ENCODE assay signal across 1 cellular context in the genomic region with DNA sequence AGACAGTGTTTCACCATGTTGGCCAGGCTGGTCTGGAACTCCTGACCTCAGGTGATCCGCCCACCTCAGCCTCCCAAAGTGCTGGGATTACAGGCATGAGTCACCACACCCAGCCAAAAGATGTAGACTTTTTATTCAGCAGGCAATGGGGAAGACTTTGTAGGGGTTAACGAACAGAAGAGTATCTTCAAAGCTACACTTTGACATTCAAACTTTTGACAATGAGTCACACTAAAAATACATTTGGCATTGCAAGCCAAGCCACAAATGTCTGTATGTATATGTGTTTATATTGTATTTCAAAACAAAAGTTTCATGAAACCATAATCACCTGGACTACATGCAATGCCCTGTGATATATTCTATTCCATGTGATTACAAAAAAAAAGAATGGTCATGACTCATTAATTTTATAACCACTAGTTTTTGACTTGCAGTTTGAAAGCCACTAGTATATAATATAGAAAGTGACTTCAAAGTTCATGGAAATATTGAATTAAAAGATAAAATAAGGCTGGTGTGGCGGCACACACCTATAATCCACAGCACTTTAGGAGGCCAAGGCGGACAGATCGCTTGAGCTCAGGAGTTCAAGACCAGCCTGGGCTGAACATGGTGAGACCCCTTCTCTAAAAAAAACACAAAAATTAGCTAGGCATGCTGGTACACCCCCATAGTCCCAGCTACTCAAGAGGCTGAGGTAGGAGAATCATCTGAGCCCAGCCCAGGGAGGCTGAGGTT.
TF ChIP-seq lines count a peak whose summit lies in the region.

No MANE protein-coding gene starts in this region.

TF ChIP-seq in HEK293, 187 proteins besides CTCF, POLR2A, EP300 and RAD21 (continued from another document and continues in another):
- TF ChIP-seq, protein P1, sequence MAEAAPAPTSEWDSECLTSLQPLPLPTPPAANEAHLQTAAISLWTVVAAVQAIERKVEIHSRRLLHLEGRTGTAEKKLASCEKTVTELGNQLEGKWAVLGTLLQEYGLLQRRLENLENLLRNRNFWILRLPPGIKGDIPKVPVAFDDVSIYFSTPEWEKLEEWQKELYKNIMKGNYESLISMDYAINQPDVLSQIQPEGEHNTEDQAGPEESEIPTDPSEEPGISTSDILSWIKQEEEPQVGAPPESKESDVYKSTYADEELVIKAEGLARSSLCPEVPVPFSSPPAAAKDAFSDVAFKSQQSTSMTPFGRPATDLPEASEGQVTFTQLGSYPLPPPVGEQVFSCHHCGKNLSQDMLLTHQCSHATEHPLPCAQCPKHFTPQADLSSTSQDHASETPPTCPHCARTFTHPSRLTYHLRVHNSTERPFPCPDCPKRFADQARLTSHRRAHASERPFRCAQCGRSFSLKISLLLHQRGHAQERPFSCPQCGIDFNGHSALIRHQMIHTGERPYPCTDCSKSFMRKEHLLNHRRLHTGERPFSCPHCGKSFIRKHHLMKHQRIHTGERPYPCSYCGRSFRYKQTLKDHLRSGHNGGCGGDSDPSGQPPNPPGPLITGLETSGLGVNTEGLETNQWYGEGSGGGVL (tag by site-specific recombination; IDR thresholded peaks at IDR 0.05): no peak
- TF ChIP-seq, protein P2, sequence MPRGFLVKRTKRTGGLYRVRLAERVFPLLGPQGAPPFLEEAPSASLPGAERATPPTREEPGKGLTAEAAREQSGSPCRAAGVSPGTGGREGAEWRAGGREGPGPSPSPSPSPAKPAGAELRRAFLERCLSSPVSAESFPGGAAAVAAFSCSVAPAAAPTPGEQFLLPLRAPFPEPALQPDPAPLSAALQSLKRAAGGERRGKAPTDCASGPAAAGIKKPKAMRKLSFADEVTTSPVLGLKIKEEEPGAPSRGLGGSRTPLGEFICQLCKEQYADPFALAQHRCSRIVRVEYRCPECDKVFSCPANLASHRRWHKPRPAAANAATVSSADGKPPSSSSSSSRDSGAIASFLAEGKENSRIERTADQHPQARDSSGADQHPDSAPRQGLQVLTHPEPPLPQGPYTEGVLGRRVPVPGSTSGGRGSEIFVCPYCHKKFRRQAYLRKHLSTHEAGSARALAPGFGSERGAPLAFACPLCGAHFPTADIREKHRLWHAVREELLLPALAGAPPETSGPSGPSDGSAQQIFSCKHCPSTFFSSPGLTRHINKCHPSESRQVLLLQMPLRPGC (tag by site-specific recombination; IDR thresholded peaks at IDR 0.05): no peak
- TF ChIP-seq ZNF792 (tag by site-specific recombination; IDR thresholded peaks at IDR 0.05): no peak
- TF ChIP-seq, protein P3, sequence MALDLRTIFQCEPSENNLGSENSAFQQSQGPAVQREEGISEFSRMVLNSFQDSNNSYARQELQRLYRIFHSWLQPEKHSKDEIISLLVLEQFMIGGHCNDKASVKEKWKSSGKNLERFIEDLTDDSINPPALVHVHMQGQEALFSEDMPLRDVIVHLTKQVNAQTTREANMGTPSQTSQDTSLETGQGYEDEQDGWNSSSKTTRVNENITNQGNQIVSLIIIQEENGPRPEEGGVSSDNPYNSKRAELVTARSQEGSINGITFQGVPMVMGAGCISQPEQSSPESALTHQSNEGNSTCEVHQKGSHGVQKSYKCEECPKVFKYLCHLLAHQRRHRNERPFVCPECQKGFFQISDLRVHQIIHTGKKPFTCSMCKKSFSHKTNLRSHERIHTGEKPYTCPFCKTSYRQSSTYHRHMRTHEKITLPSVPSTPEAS (tag by site-specific recombination; IDR thresholded peaks at IDR 0.05): no peak
- TF ChIP-seq, protein P4, sequence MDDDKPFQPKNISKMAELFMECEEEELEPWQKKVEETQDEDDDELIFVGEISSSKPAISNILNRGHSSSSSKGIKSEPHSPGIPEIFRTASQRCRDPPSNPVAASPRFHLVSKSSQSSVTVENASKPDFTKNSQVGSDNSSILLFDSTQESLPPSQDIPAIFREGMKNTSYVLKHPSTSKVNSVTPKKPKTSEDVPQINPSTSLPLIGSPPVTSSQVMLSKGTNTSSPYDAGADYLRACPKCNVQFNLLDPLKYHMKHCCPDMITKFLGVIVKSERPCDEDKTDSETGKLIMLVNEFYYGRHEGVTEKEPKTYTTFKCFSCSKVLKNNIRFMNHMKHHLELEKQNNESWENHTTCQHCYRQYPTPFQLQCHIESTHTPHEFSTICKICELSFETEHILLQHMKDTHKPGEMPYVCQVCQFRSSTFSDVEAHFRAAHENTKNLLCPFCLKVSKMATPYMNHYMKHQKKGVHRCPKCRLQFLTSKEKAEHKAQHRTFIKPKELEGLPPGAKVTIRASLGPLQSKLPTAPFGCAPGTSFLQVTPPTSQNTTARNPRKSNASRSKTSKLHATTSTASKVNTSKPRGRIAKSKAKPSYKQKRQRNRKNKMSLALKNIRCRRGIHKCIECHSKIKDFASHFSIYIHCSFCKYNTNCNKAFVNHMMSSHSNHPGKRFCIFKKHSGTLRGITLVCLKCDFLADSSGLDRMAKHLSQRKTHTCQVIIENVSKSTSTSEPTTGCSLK (tag by site-specific recombination; IDR thresholded peaks at IDR 0.05): no peak
- peak; percentile 82 for TF ChIP-seq SP7 (tag by site-specific recombination; IDR thresholded peaks at IDR 0.05)
- TF ChIP-seq ZNF366 (tag by site-specific recombination; conservative IDR thresholded peaks at IDR 0.05): 0 out of 2 replicates have a peak, but pooled peaks have one; percentile 25
- TF ChIP-seq ZNF530 (tag by site-specific recombination; IDR thresholded peaks at IDR 0.05; ENCODE audit: low read depth): no peak
- no peak for TF ChIP-seq ZNF133 (tag by site-specific recombination; IDR thresholded peaks at IDR 0.05)
- TF ChIP-seq ZNF311 (tag by site-specific recombination; IDR thresholded peaks at IDR 0.05; ENCODE audit: borderline replicate concordance): no peak
- TF ChIP-seq ZFHX2 (tag by site-specific recombination; conservative IDR thresholded peaks at IDR 0.05): peak; percentile 24; the same call in 1 of the 2 replicates
- TF ChIP-seq, protein P5, sequence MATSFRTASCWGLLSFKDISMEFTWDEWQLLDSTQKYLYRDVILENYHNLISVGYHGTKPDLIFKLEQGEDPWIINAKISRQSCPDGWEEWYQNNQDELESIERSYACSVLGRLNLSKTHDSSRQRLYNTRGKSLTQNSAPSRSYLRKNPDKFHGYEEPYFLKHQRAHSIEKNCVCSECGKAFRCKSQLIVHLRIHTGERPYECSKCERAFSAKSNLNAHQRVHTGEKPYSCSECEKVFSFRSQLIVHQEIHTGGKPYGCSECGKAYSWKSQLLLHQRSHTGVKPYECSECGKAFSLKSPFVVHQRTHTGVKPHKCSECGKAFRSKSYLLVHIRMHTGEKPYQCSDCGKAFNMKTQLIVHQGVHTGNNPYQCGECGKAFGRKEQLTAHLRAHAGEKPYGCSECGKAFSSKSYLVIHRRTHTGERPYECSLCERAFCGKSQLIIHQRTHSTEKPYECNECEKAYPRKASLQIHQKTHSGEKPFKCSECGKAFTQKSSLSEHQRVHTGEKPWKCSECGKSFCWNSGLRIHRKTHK (tag by site-specific recombination; IDR thresholded peaks at IDR 0.05): no peak
- TF ChIP-seq, protein P6, sequence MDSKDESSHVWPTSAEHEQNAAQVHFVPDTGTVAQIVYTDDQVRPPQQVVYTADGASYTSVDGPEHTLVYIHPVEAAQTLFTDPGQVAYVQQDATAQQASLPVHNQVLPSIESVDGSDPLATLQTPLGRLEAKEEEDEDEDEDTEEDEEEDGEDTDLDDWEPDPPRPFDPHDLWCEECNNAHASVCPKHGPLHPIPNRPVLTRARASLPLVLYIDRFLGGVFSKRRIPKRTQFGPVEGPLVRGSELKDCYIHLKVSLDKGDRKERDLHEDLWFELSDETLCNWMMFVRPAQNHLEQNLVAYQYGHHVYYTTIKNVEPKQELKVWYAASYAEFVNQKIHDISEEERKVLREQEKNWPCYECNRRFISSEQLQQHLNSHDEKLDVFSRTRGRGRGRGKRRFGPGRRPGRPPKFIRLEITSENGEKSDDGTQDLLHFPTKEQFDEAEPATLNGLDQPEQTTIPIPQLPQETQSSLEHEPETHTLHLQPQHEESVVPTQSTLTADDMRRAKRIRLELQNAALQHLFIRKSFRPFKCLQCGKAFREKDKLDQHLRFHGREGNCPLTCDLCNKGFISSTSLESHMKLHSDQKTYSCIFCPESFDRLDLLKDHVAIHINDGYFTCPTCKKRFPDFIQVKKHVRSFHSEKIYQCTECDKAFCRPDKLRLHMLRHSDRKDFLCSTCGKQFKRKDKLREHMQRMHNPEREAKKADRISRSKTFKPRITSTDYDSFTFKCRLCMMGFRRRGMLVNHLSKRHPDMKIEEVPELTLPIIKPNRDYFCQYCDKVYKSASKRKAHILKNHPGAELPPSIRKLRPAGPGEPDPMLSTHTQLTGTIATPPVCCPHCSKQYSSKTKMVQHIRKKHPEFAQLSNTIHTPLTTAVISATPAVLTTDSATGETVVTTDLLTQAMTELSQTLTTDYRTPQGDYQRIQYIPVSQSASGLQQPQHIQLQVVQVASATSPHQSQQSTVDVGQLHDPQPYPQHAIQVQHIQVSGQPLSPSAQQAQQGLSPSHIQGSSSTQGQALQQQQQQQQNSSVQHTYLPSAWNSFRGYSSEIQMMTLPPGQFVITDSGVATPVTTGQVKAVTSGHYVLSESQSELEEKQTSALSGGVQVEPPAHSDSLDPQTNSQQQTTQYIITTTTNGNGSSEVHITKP (tag by site-specific recombination; IDR thresholded peaks at IDR 0.05): peak; percentile 39; the same call in 1 of the 2 replicates
- TF ChIP-seq, protein P7, sequence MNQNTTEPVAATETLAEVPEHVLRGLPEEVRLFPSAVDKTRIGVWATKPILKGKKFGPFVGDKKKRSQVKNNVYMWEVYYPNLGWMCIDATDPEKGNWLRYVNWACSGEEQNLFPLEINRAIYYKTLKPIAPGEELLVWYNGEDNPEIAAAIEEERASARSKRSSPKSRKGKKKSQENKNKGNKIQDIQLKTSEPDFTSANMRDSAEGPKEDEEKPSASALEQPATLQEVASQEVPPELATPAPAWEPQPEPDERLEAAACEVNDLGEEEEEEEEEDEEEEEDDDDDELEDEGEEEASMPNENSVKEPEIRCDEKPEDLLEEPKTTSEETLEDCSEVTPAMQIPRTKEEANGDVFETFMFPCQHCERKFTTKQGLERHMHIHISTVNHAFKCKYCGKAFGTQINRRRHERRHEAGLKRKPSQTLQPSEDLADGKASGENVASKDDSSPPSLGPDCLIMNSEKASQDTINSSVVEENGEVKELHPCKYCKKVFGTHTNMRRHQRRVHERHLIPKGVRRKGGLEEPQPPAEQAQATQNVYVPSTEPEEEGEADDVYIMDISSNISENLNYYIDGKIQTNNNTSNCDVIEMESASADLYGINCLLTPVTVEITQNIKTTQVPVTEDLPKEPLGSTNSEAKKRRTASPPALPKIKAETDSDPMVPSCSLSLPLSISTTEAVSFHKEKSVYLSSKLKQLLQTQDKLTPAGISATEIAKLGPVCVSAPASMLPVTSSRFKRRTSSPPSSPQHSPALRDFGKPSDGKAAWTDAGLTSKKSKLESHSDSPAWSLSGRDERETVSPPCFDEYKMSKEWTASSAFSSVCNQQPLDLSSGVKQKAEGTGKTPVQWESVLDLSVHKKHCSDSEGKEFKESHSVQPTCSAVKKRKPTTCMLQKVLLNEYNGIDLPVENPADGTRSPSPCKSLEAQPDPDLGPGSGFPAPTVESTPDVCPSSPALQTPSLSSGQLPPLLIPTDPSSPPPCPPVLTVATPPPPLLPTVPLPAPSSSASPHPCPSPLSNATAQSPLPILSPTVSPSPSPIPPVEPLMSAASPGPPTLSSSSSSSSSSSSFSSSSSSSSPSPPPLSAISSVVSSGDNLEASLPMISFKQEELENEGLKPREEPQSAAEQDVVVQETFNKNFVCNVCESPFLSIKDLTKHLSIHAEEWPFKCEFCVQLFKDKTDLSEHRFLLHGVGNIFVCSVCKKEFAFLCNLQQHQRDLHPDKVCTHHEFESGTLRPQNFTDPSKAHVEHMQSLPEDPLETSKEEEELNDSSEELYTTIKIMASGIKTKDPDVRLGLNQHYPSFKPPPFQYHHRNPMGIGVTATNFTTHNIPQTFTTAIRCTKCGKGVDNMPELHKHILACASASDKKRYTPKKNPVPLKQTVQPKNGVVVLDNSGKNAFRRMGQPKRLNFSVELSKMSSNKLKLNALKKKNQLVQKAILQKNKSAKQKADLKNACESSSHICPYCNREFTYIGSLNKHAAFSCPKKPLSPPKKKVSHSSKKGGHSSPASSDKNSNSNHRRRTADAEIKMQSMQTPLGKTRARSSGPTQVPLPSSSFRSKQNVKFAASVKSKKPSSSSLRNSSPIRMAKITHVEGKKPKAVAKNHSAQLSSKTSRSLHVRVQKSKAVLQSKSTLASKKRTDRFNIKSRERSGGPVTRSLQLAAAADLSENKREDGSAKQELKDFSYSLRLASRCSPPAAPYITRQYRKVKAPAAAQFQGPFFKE (tag by site-specific recombination; IDR thresholded peaks at IDR 0.05; ENCODE audit: borderline replicate concordance): no peak
- TF ChIP-seq, protein P8, sequence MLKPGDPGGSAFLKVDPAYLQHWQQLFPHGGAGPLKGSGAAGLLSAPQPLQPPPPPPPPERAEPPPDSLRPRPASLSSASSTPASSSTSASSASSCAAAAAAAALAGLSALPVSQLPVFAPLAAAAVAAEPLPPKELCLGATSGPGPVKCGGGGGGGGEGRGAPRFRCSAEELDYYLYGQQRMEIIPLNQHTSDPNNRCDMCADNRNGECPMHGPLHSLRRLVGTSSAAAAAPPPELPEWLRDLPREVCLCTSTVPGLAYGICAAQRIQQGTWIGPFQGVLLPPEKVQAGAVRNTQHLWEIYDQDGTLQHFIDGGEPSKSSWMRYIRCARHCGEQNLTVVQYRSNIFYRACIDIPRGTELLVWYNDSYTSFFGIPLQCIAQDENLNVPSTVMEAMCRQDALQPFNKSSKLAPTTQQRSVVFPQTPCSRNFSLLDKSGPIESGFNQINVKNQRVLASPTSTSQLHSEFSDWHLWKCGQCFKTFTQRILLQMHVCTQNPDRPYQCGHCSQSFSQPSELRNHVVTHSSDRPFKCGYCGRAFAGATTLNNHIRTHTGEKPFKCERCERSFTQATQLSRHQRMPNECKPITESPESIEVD (tag by site-specific recombination; IDR thresholded peaks at IDR 0.05): no peak
- TF ChIP-seq ZNF423 (tag by site-specific recombination; IDR thresholded peaks at IDR 0.05): no peak
- TF ChIP-seq ZNF132 (tag by site-specific recombination; IDR thresholded peaks at IDR 0.05; ENCODE audit: borderline replicate concordance): no peak
- no peak for TF ChIP-seq ZNF76 (tag by site-specific recombination; IDR thresholded peaks at IDR 0.05; ENCODE audit: borderline replicate concordance, low read depth)
- no peak for TF ChIP-seq ZNF830 (tag by site-specific recombination; IDR thresholded peaks at IDR 0.05; ENCODE audit: low read depth)
- no peak for TF ChIP-seq ZNF433 (tag by site-specific recombination; IDR thresholded peaks at IDR 0.05; ENCODE audit: low read depth)
- TF ChIP-seq, protein P9, sequence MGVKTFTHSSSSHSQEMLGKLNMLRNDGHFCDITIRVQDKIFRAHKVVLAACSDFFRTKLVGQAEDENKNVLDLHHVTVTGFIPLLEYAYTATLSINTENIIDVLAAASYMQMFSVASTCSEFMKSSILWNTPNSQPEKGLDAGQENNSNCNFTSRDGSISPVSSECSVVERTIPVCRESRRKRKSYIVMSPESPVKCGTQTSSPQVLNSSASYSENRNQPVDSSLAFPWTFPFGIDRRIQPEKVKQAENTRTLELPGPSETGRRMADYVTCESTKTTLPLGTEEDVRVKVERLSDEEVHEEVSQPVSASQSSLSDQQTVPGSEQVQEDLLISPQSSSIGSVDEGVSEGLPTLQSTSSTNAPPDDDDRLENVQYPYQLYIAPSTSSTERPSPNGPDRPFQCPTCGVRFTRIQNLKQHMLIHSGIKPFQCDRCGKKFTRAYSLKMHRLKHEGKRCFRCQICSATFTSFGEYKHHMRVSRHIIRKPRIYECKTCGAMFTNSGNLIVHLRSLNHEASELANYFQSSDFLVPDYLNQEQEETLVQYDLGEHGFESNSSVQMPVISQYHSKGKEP (tag by site-specific recombination; IDR thresholded peaks at IDR 0.05): no peak
- no peak for TF ChIP-seq IKZF3 (tag by site-specific recombination; IDR thresholded peaks at IDR 0.05)
- TF ChIP-seq ZNF19 (tag by site-specific recombination; IDR thresholded peaks at IDR 0.05; ENCODE audit: low read depth): no peak
- TF ChIP-seq ZNF10 (tag by site-specific recombination; IDR thresholded peaks at IDR 0.05): peak; percentile 25; the same call in 1 of the 2 replicates
- no peak for TF ChIP-seq ZNF223 (tag by site-specific recombination; IDR thresholded peaks at IDR 0.05)
- no peak for TF ChIP-seq ZNF266 (tag by site-specific recombination; IDR thresholded peaks at IDR 0.05; ENCODE audit: low read depth)
- TF ChIP-seq ZNF416 (tag by site-specific recombination; IDR thresholded peaks at IDR 0.05): no peak
- no peak for TF ChIP-seq YY1 (tag by site-specific recombination; IDR thresholded peaks at IDR 0.05)
